36 cellular contexts compared by ENCODE assay signal in the genomic region with DNA sequence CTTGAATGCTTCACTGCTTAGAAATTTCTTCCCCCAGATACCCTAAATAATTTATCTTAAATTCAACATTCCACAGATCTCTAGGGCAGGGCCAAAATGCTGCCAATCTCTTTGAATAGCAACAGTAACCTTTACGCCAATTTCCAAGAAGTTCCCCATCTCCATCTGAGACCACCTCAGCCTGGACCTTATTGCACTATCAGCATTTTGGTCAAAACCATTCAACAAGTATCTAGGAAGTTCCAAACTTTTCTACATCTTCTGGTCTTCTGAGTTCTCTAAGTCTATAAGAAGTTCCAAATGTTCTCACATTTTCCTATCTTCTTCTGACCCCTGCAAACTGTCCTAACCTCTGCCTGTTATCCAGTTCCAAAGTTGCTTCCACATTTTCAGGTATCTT.
"Had no signal": no experiment of that assay in that cellular context is flagged by ENCODE, and none has a peak within 500 bp of the region (broad histone marks: within the 10 kb centered on the region; RNA-seq: fewer than 3 reads in every experiment).

No MANE protein-coding gene starts in this region.

- H3K9me3 ChIP-seq: MG63 had no signal

- H3K4me3 ChIP-seq: MG63 had no signal

- H3K36me3 ChIP-seq: MG63 had no signal

- DNase-seq: Karpas-422, Kasumi-1, MG63, MM.1S, MV-4-11, NCI-H1048, NCI-H1092, NCI-H1092 treated with DMSO at 0.1 percent for 48 hours, NCI-H1105, NCI-H1105 treated with DMSO at 0.1 percent for 48 hours, NCI-H1417, NCI-H1417 treated with DMSO at 0.1 percent for 48 hours, NCI-H1436, NCI-H1436 treated with DMSO at 0.1 percent for 48 hours, NCI-H146, NCI-H1694, NCI-H1694 treated with DMSO at 0.1 percent for 48 hours, NCI-H187, NCI-H187 treated with DMSO at 0.1 percent for 48 hours, NCI-H1930, NCI-H2029, NCI-H2029 treated with DMSO at 0.1 percent for 48 hours, NCI-H2081, NCI-H2081 treated with DMSO at 0.1 percent for 48 hours, NCI-H2107, NCI-H2171, NCI-H2171 treated with DMSO at 0.1 percent for 48 hours, NCI-H2227 treated with DMSO at 0.1 percent for 48 hours, NCI-H226, NCI-H345, NCI-H446, NCI-H446 treated with DMSO at 0.1 percent for 48 hours, NCI-H510A, NCI-H510A treated with DMSO at 0.1 percent for 48 hours, NCI-H524, NCI-H524 treated with DMSO at 0.1 percent for 48 hours had no signal
